ENCODE assay signal across 9 cellular contexts in the genomic region with DNA sequence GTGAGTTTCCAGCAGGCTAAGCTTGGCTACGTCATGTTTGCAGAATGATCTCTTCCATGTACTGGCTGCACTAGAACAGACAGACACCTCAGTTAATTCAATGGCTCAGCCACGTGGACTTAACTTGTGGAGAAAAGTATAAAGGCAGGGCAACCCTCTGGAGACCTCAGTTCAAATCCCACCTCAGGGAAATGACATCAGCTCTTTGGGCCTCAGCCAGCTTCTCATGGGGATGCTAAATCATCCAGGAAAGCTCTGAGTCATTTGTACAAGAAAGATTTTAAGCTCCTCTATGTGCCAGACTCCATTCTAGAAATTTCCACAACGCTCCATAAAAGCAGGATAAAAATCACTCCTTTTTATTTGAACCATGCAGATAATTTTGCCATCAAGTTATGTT.
DNase-seq lines count a peak whose midpoint lies in the region; ATAC-seq, FAIRE-seq and TF ChIP-seq lines count a peak whose summit lies in the region.
"Had no signal": no experiment of that assay in that cellular context is flagged by ENCODE, and none has a peak within 500 bp of the region (broad histone marks: within the 10 kb centered on the region; RNA-seq: fewer than 3 reads in every experiment).

No MANE protein-coding gene starts in this region.

- H3K36me3 ChIP-seq in osteoblast (ENCODE audit: insufficient read depth, low read length), result no peaks in the 10 kb centered on the region
- H3K36me3 ChIP-seq in vagina, result no peaks in the 10 kb centered on the region

- DNase-seq in NCI-H2171 (lab: John Stamatoyannopoulos, UW) (peak; percentile 33), choroid plexus epithelial cell (ENCODE audit: low read depth) (peak; percentile 87), osteoblast (ENCODE audit: insufficient read length, low spot score, missing footprints) (no peak), vagina (ENCODE audit: extremely low spot score in 2 of 2) (no peak)
- no peak for DNase-seq in activated CD8-positive, alpha-beta memory T cell treated with anti-CD3 and anti-CD28 coated beads, Interleukin-2, amount 50 U/mL, for 4 hours
- DNase-seq: activated T-cell treated with anti-CD3 and anti-CD28 coated beads, Interleukin-2, amount 50 U/mL, for 48 hours; NCI-H187 treated with DMSO at 0.1 percent for 48 hours had no signal

- H3K27me3 ChIP-seq in osteoblast (ENCODE audit: insufficient read depth, low read length) (no peaks in the 10 kb centered on the region), vagina (no peaks in the 10 kb centered on the region)

- H3K4me2 ChIP-seq in osteoblast (ENCODE audit: insufficient read depth, low read length), result peak overlapping the region; percentile 1

- H3K4me3 ChIP-seq in choroid plexus epithelial cell (ENCODE audit: low read depth, low read length) (no peak overlapping the region), osteoblast (ENCODE audit: insufficient read depth, low read length) (no peak overlapping the region), vagina (no peak overlapping the region)

- H3K79me2 ChIP-seq in osteoblast (ENCODE audit: insufficient read depth, low read length), result no peaks in the 10 kb centered on the region

- no peaks in the 10 kb centered on the region for H4K20me1 ChIP-seq in osteoblast (ENCODE audit: insufficient read depth, low read length)

- intact Hi-C loops in vagina (cut with DNase I), result no loop called here

- TF ChIP-seq POLR2A in vagina (IDR thresholded peaks at IDR 0.05), result no peak

- ATAC-seq in GM21619 (IDR thresholded peaks at IDR 0.05; ENCODE audit: unreplicated experiment), result no peak

- no peaks in the 10 kb centered on the region for H3K9me3 ChIP-seq in osteoblast (ENCODE audit: low read depth, low read length)
- H3K9me3 ChIP-seq in vagina, result no peaks in the 10 kb centered on the region

- FAIRE-seq in G401.6 (lab: Jason Lieb, UNC), result peak; percentile 99

- H2AFZ ChIP-seq in osteoblast (ENCODE audit: low read length), result peak overlapping the region; percentile 54

- H3K27ac ChIP-seq in osteoblast (ENCODE audit: low read depth, low read length) (peak overlapping the region; percentile 53), vagina (no peak overlapping the region)

- H3K4me1 ChIP-seq in osteoblast (ENCODE audit: insufficient read depth, low read length), result peaks cover 19% of the 10 kb centered on the region
- H3K4me1 ChIP-seq in vagina, result no peaks in the 10 kb centered on the region

- TF ChIP-seq CTCF in choroid plexus epithelial cell (conservative IDR thresholded peaks at IDR 0.05; ENCODE audit: low read depth, low read length), result no peak
- TF ChIP-seq CTCF in osteoblast (IDR thresholded peaks at IDR 0.05; ENCODE audit: extremely low read depth, low read depth, low read length), result no peak
- no peak for TF ChIP-seq CTCF in vagina (IDR thresholded peaks at IDR 0.05)

Comparison
In these comparisons a context has a peak if more than half of its experiments do, and no peak if none do; other contexts are left out.
1. DNase-seq: peak in NCI-H2171 (single experiment) and choroid plexus epithelial cell (single experiment); none in osteoblast (single experiment), vagina (0 of 2) and activated CD8-positive, alpha-beta memory T cell treated with anti-CD3 and anti-CD28 coated beads, Interleukin-2, amount 50 U/mL, for 4 hours (single experiment).